9 cellular contexts compared by ENCODE assay signal in the genomic region with DNA sequence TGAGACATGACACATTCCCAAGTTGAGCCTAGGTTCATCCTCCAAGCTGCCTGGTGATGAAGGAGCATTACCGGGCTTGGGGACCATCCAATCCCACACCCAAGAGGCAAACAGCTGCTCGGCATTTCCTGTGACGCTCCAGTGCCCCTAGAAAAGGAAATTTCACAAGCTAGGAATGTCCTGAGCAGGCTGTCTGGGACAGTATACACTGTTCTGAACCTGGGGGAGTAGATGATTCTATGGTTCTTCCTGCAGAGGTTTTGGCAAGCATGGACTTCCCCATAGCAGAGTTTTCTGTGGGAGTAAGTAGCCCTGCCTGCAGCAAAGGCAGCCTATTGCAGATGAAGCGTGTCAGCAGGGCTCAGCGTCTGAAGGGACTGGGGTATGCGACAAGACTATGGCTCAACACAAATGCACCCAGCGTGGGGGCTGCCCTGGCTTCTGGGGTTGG. TPM values are rescaled to one million over a fixed set of nuclear protein-coding genes. Genes with fewer than 3 reads are reported as not detected.
DNase-seq lines count a peak whose midpoint lies in the region; ATAC-seq, FAIRE-seq and TF ChIP-seq lines count a peak whose summit lies in the region.
"Had no signal": no experiment of that assay in that cellular context is flagged by ENCODE, and none has a peak within 500 bp of the region (broad histone marks: within the 10 kb centered on the region; RNA-seq: fewer than 3 reads in every experiment).

No MANE protein-coding gene starts in this region.

- H3K4me1 Mint-ChIP-seq in stimulated activated effector memory CD8-positive, alpha-beta T cell treated with anti-CD3 and anti-CD28 coated beads, Interleukin-12 subunit alpha, Interleukin-12 subunit beta, amount 100 ng/mL, for 72 hours = peaks cover 52% of the 10 kb centered on the region

- H3K4me2 ChIP-seq in hepatocyte = no peak overlapping the region

- FAIRE-seq in HTR-8/SVneo (lab: Jason Lieb, UNC) = peak; percentile 71

- no peaks in the 10 kb centered on the region for H3K9me3 Mint-ChIP-seq in stimulated activated effector memory CD8-positive, alpha-beta T cell treated with anti-CD3 and anti-CD28 coated beads, Interleukin-12 subunit alpha, Interleukin-12 subunit beta, amount 100 ng/mL, for 72 hours
- H3K9me3 Mint-ChIP-seq: activated CD4-positive, alpha-beta memory T cell treated with anti-CD3 and anti-CD28 coated beads for 36 hours had no signal

- ATAC-seq in stimulated activated effector memory CD8-positive, alpha-beta T cell treated with anti-CD3 and anti-CD28 coated beads, Interleukin-12 subunit alpha, Interleukin-12 subunit beta, amount 100 ng/mL, for 72 hours = no peak

- H3K27ac ChIP-seq in hepatocyte = peak overlapping the region; percentile 7

- peaks cover 13% of the 10 kb centered on the region for H3K4me1 ChIP-seq in hepatocyte (ENCODE audit: insufficient read depth)

- peaks cover 35% of the 10 kb centered on the region for H3K36me3 Mint-ChIP-seq in stimulated activated effector memory CD8-positive, alpha-beta T cell treated with anti-CD3 and anti-CD28 coated beads, Interleukin-12 subunit alpha, Interleukin-12 subunit beta, amount 100 ng/mL, for 72 hours

- no peaks in the 10 kb centered on the region for H3K79me2 ChIP-seq in hepatocyte

- H3K9me2 ChIP-seq in hepatocyte (replicated peaks; ENCODE audit: insufficient read depth) = no peaks in the 10 kb centered on the region

- H3K9me3 ChIP-seq in hepatocyte (ENCODE audit: low read depth) = no peaks in the 10 kb centered on the region

- no peak for DNase-seq in HTR-8/SVneo (ENCODE audit: insufficient read length, low spot score)
- peak; percentile 93 for DNase-seq in astrocyte of the spinal cord (ENCODE audit: low read depth, low spot score)
- DNase-seq in hepatocyte (ENCODE audit: low spot score) = peak; percentile 50
- no peak for DNase-seq in stimulated activated effector memory CD8-positive, alpha-beta T cell treated with anti-CD3 and anti-CD28 coated beads, Interleukin-12 subunit alpha, Interleukin-12 subunit beta, amount 100 ng/mL, for 72 hours (ENCODE audit: low spot score in 2 of 2)
- no peak for DNase-seq in stimulated activated naive CD4-positive, alpha-beta T cell (lab: John Stamatoyannopoulos, UW)
- no peak for DNase-seq in NCI-H187 treated with DMSO at 0.1 percent for 48 hours (lab: John Stamatoyannopoulos, UW)
- DNase-seq in hippocampal formation (lab: John Stamatoyannopoulos, UW) = no peak
- DNase-seq: activated CD4-positive, alpha-beta memory T cell treated with anti-CD3 and anti-CD28 coated beads for 36 hours; NCI-H1436 treated with DMSO at 0.1 percent for 48 hours had no signal

- peak overlapping the region; percentile 95 for H3K27ac Mint-ChIP-seq in stimulated activated effector memory CD8-positive, alpha-beta T cell treated with anti-CD3 and anti-CD28 coated beads, Interleukin-12 subunit alpha, Interleukin-12 subunit beta, amount 100 ng/mL, for 72 hours

- in situ Hi-C loops in astrocyte of the spinal cord (cut with HindIII; ENCODE audit: low sequenced_read_pairs) = no loop called here

- 62% methylated on average over 7 of the region's 7 CpGs for WGBS in hepatocyte (ENCODE audit: low lambda C conversion rate, missing lambda C conversion rate)

- H4K20me1 ChIP-seq in hepatocyte (ENCODE audit: insufficient read depth, poor library complexity, severe bottlenecking) = no peaks in the 10 kb centered on the region

- TF ChIP-seq CTCF in astrocyte of the spinal cord (IDR thresholded peaks at IDR 0.05; ENCODE audit: low read depth, low read length) (no peak), hepatocyte (IDR thresholded peaks at IDR 0.05; ENCODE audit: poor library complexity) (no peak)

- H3K27me3 ChIP-seq in hepatocyte = no peaks in the 10 kb centered on the region

- H2AFZ ChIP-seq in hepatocyte = no peak overlapping the region

- no peak overlapping the region for H3K4me3 ChIP-seq in astrocyte of the spinal cord (ENCODE audit: low read depth, low read length)
- H3K4me3 ChIP-seq in hepatocyte = no peak overlapping the region

- H3K4me3 Mint-ChIP-seq in stimulated activated effector memory CD8-positive, alpha-beta T cell treated with anti-CD3 and anti-CD28 coated beads, Interleukin-12 subunit alpha, Interleukin-12 subunit beta, amount 100 ng/mL, for 72 hours = no peak overlapping the region
- H3K4me3 Mint-ChIP-seq: activated CD4-positive, alpha-beta memory T cell treated with anti-CD3 and anti-CD28 coated beads for 36 hours had no signal

- H3K36me3 ChIP-seq in hepatocyte (replicated peaks; ENCODE audit: insufficient read depth, low read depth) = no peaks in the 10 kb centered on the region

RNA-seq across cellular contexts. Expression of gene SRSF5, which starts 47.4 kb away (rescaled TPM):
- total RNA-seq in hepatocyte = 262 and 263 TPM in 2 replicates
- polyA plus RNA-seq in hepatocyte = 386 and 447 TPM in 2 replicates

Comparison
In these comparisons a context has a peak if more than half of its experiments do, and no peak if none do; other contexts are left out.
1. DNase-seq: peak in astrocyte of the spinal cord (single experiment) and hepatocyte (single experiment); none in HTR-8/SVneo (single experiment), stimulated activated effector memory CD8-positive, alpha-beta T cell treated with anti-CD3 and anti-CD28 coated beads, Interleukin-12 subunit alpha, Interleukin-12 subunit beta, amount 100 ng/mL, for 72 hours (0 of 2), stimulated activated naive CD4-positive, alpha-beta T cell (0 of 6), NCI-H187 treated with DMSO at 0.1 percent for 48 hours (single experiment) and hippocampal formation (0 of 2).